Comparison of ENCODE assay signal across 8 cellular contexts in the genomic region with DNA sequence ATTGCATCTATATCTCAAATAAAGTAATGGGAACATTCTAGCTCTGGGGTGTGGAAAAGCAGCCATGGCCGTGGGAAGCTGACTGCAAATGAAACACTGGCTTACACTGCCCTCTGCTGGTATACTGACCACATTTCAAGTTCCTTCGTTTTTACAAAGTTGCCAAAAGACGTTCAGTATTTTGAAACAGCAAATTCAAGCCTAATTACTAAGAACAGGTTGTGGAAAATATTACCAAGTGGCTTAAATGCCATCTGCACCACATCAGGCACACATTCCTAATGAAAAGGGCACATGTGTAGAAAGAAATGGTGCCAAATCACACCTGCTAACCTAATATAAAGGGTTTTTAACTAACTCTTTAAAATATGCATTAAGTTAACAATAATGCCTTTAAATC.
DNase-seq lines count a peak whose midpoint lies in the region; ATAC-seq, FAIRE-seq and TF ChIP-seq lines count a peak whose summit lies in the region.

No MANE protein-coding gene starts in this region.

- TF ChIP-seq CTCF in LNCaP clone FGC (IDR thresholded peaks at IDR 0.05; ENCODE audit: control insufficient read depth, extremely low read depth, insufficient read depth) (peak; percentile 88), kidney (IDR thresholded peaks at IDR 0.05; ENCODE audit: borderline replicate concordance, extremely low read depth, insufficient read depth) (peak; percentile 78)

- H3K4me1 ChIP-seq in kidney (ENCODE audit: control insufficient read depth in 1 of 2, insufficient read depth in 1 of 2, low read depth in 1 of 2, low read length in 2 of 2) = no peaks in the 10 kb centered on the region

- peak; percentile 94 for FAIRE-seq in kidney (lab: Jason Lieb, UNC)

- H3K27ac ChIP-seq in caudate nucleus (ENCODE audit: low read depth, low read length) = no peak overlapping the region
- H3K27ac ChIP-seq in kidney (ENCODE audit: low read depth in 2 of 2, low read length in 2 of 2) = no peak overlapping the region

- intact Hi-C loops in kidney (cut with DNase I) = no loop called here

- no peak overlapping the region for H3K4me3 ChIP-seq in LNCaP clone FGC (ENCODE audit: low read depth, low read length)
- no peak overlapping the region for H3K4me3 ChIP-seq in kidney (ENCODE audit: low read length in 2 of 2)

- peak; percentile 52 for DNase-seq in NCI-H2029 treated with DMSO at 0.1 percent for 48 hours (lab: John Stamatoyannopoulos, UW)
- no peak for DNase-seq in NCI-H2029 (lab: John Stamatoyannopoulos, UW)
- peak; percentile 26 for DNase-seq in LNCaP clone FGC (ENCODE audit: low read depth)
- DNase-seq in SW 1271 (lab: John Stamatoyannopoulos, UW) = peak; percentile 16 to 50
- DNase-seq in caudate nucleus (lab: John Stamatoyannopoulos, UW) = peak in 37 of 61 donors; percentile 3 to 73 (median 27)
- no peak for DNase-seq in kidney
- peak; percentile 16 for DNase-seq in stimulated activated CD4-positive, alpha-beta T cell treated with anti-CD3 and anti-CD28 coated beads, Interleukin-1b, Interleukin-23, amount 100 ng/mL, for 48 hours

- H3K36me3 ChIP-seq in kidney (ENCODE audit: control insufficient read depth in 1 of 2, insufficient read depth in 2 of 2, low read length in 2 of 2) = no peaks in the 10 kb centered on the region

- no peak overlapping the region for H3K9ac ChIP-seq in kidney (ENCODE audit: low read length in 2 of 2)

- ATAC-seq in GM18502 (IDR thresholded peaks at IDR 0.05; ENCODE audit: poor library complexity, unreplicated experiment) = no peak

- no peaks in the 10 kb centered on the region for H3K9me3 ChIP-seq in kidney (ENCODE audit: control insufficient read depth in 1 of 2, low read length in 2 of 2)

Comparison
In these comparisons a context has a peak if more than half of its experiments do, and no peak if none do; other contexts are left out.
1. DNase-seq: peak in NCI-H2029 treated with DMSO at 0.1 percent for 48 hours (single experiment), LNCaP clone FGC (single experiment), SW 1271 (2 of 2), caudate nucleus (37 of 61) and stimulated activated CD4-positive, alpha-beta T cell treated with anti-CD3 and anti-CD28 coated beads, Interleukin-1b, Interleukin-23, amount 100 ng/mL, for 48 hours (single experiment); none in NCI-H2029 (single experiment) and kidney (single experiment).